22 cellular contexts compared by ENCODE assay signal in genomic region chr2:99201959-99202678, GRCh38. TPM values are rescaled to one million over a fixed set of nuclear protein-coding genes. Genes with fewer than 3 reads are reported as not detected.
DNase-seq lines count a peak whose midpoint lies in the region; ATAC-seq, FAIRE-seq and TF ChIP-seq lines count a peak whose summit lies in the region.
"Had no signal": no experiment of that assay in that cellular context is flagged by ENCODE, and none has a peak within 500 bp of the region (broad histone marks: within the 10 kb centered on the region; RNA-seq: fewer than 3 reads in every experiment).

No MANE protein-coding gene starts in this region.

- H3K36me3 Mint-ChIP-seq in CD4-positive, CD25-positive, alpha-beta regulatory T cell: peaks cover 18% of the 10 kb centered on the region
- peaks cover 0 to 11% (median 8%) of the 10 kb centered on the region in 3 donors for H3K36me3 Mint-ChIP-seq in naive thymus-derived CD8-positive, alpha-beta T cell

- H3K36me3 ChIP-seq in CD4-positive, CD25-positive, alpha-beta regulatory T cell (ENCODE audit: control insufficient read depth, insufficient read depth, low read length): peaks cover 5% of the 10 kb centered on the region
- H3K36me3 ChIP-seq in HCT116 (ENCODE audit: control insufficient read depth in 1 of 2, insufficient read depth in 2 of 2, low read length in 2 of 2) (peaks cover 0 to 4% of the 10 kb centered on the region in 2 experiments; a peak in 2 of 4 replicates), pancreas (peaks cover 0 to 5% (median 0%) of the 10 kb centered on the region in 3 donors)

- no TSS peak for BruUV-seq in HCT116 (replicated peaks; lab: Mats Ljungman, UMichigan)

- no peaks in the 10 kb centered on the region for H3K27me3 ChIP-seq in CD4-positive, CD25-positive, alpha-beta regulatory T cell (ENCODE audit: control insufficient read depth, insufficient read depth, low read length)
- H3K27me3 ChIP-seq in HCT116 (ENCODE audit: insufficient read depth, low read length) (no peaks in the 10 kb centered on the region), pancreas (no peaks in the 10 kb centered on the region)
- H3K27me3 ChIP-seq: esophagus squamous epithelium, left lung, testis had no signal

- DNase-seq in CD4-positive, CD25-positive, alpha-beta regulatory T cell: no peak
- DNase-seq in HCT116 (ENCODE audit: low read depth, low spot score) (no peak), choroid plexus epithelial cell (ENCODE audit: low read depth) (no peak), HT-29 (ENCODE audit: low spot score) (no peak), NCI-H226 (no peak), pancreas (no peak), UCSD-AML1 (lab: John Stamatoyannopoulos, UW; ENCODE audit: unreplicated experiment) (no peak)
- DNase-seq in naive thymus-derived CD8-positive, alpha-beta T cell: no peak
- DNase-seq: activated CD4-positive, alpha-beta T cell treated with anti-CD3 and anti-CD28 coated beads for 4 hours; activated T-cell treated with anti-CD3 and anti-CD28 coated beads, Interleukin-2, amount 50 U/mL, for 1 hour; anterior cingulate cortex; cortex of kidney; esophagus squamous epithelium; left lung; NCI-H1436 treated with DMSO at 0.1 percent for 48 hours; retina; testis had no signal

- CTCF ChIA-PET in HCT116 (lab: Charles Lee): no interaction called here

- H3K27me3 Mint-ChIP-seq in CD4-positive, CD25-positive, alpha-beta regulatory T cell: no peaks in the 10 kb centered on the region
- no peaks in the 10 kb centered on the region for H3K27me3 Mint-ChIP-seq in naive thymus-derived CD8-positive, alpha-beta T cell
- H3K27me3 Mint-ChIP-seq: natural killer cell treated with Interleukin-12 subunit alpha and Interleukin-12 subunit beta and Interleukin-15 and Interleukin-18, amount 100 ng/mL, for 72 hours had no signal

- FAIRE-seq in pancreas (lab: Jason Lieb, UNC): no peak
- FAIRE-seq: GM12892 had no signal

- no peak overlapping the region for H2AFZ ChIP-seq in HCT116 (ENCODE audit: low read depth, low read length, poor library complexity, severe bottlenecking)

- WGBS in pancreas, 2 donors: 86 to 95% methylated on average over 4 of the region's 4 CpGs

- TF ChIP-seq CTCF in HCT116 (IDR thresholded peaks at IDR 0.05 in 2 of 3, conservative IDR thresholded peaks at IDR 0.05 in 1 of 3; ENCODE audit: borderline replicate concordance in 1 of 3, insufficient read depth in 1 of 3, low read depth in 2 of 3, low read length in 2 of 3): peak in 2 of 3 experiments; percentile 15 to 29; a peak in 3 of 6 replicates
- peak; percentile 30 for TF ChIP-seq CTCF in choroid plexus epithelial cell (conservative IDR thresholded peaks at IDR 0.05; ENCODE audit: low read depth, low read length)
- no peak for TF ChIP-seq CTCF in pancreas (IDR thresholded peaks at IDR 0.05)

- no peak overlapping the region for H3K27ac ChIP-seq in CD4-positive, CD25-positive, alpha-beta regulatory T cell (ENCODE audit: insufficient read depth, low read length, poor library complexity, severe bottlenecking)
- H3K27ac ChIP-seq in HCT116 (ENCODE audit: low read depth, low read length) (no peak overlapping the region), pancreas (no peak overlapping the region)
- H3K27ac ChIP-seq: esophagus squamous epithelium, left lung, testis had no signal

- no peaks in the 10 kb centered on the region for H4K20me1 ChIP-seq in HCT116 (ENCODE audit: insufficient read depth)

- no peak for TF ChIP-seq RAD21 in HCT116 (IDR thresholded peaks at IDR 0.05; ENCODE audit: low read depth)

- no peak overlapping the region for H3K4me3 ChIP-seq in CD4-positive, CD25-positive, alpha-beta regulatory T cell (ENCODE audit: low read depth, low read length)
- no peak overlapping the region for H3K4me3 ChIP-seq in HCT116 (replicated peaks in 1 of 2; ENCODE audit: low read depth in 1 of 2, low read length in 2 of 2)
- H3K4me3 ChIP-seq in choroid plexus epithelial cell (ENCODE audit: low read depth, low read length): no peak overlapping the region
- no peak overlapping the region for H3K4me3 ChIP-seq in pancreas
- H3K4me3 ChIP-seq: esophagus squamous epithelium, left lung, testis had no signal

- no peaks in the 10 kb centered on the region for H3K9me3 ChIP-seq in CD4-positive, CD25-positive, alpha-beta regulatory T cell (ENCODE audit: control insufficient read depth in 2 of 2, low read length in 2 of 2)
- no peaks in the 10 kb centered on the region for H3K9me3 ChIP-seq in HCT116 (ENCODE audit: control insufficient read depth in 1 of 2, insufficient read depth in 1 of 2, low read depth in 1 of 2, low read length in 2 of 2)
- H3K9me3 ChIP-seq in pancreas: no peaks in the 10 kb centered on the region
- H3K9me3 ChIP-seq: testis had no signal

- H3K27ac Mint-ChIP-seq in CD4-positive, CD25-positive, alpha-beta regulatory T cell: peak overlapping the region in 2 of 3 donors; percentile 6 to 76
- peak overlapping the region in 8 of 10 donors; percentile 2 to 87 (median 63) for H3K27ac Mint-ChIP-seq in naive thymus-derived CD8-positive, alpha-beta T cell
- H3K27ac Mint-ChIP-seq: natural killer cell treated with Interleukin-12 subunit alpha and Interleukin-12 subunit beta and Interleukin-15 and Interleukin-18, amount 100 ng/mL, for 72 hours; T-helper 1 cell treated with Interleukin-12 subunit alpha and Interleukin-12 subunit beta and Interleukin-4 antibody, amounts not matched to agents 30 μg/mL and 1 μg/mL, for 36 hours had no signal

- no peak overlapping the region for H3K4me2 ChIP-seq in HCT116 (ENCODE audit: low read length)

- TF ChIP-seq POLR2A in HCT116 (IDR thresholded peaks at IDR 0.05; ENCODE audit: borderline replicate concordance, extremely low read depth, insufficient read depth, insufficient read length): no peak

- no peaks in the 10 kb centered on the region for H3K9me2 ChIP-seq in HCT116 (ENCODE audit: insufficient read depth)

- no peak overlapping the region for H3K9ac ChIP-seq in HCT116 (ENCODE audit: low read length)

- RAD21 ChIA-PET in HCT116 (lab: Charles Lee; ENCODE audit: low non-redundant PET in 1 of 2, low total read pairs in 2 of 2, uncharacterized antibody in 2 of 2, unreplicated experiment in 2 of 2): no interaction called here

- H3K79me2 ChIP-seq in HCT116 (ENCODE audit: insufficient read depth, low read length): no peaks in the 10 kb centered on the region

- H3K9me3 Mint-ChIP-seq in CD4-positive, CD25-positive, alpha-beta regulatory T cell: peaks cover 0 to 4% (median 0%) of the 10 kb centered on the region in 7 donors
- peaks cover 0 to 3% (median 0%) of the 10 kb centered on the region in 9 donors for H3K9me3 Mint-ChIP-seq in naive thymus-derived CD8-positive, alpha-beta T cell
- H3K9me3 Mint-ChIP-seq: natural killer cell treated with Interleukin-12 subunit alpha and Interleukin-12 subunit beta and Interleukin-15 and Interleukin-18, amount 100 ng/mL, for 72 hours had no signal

- H3K4me3 Mint-ChIP-seq in CD4-positive, CD25-positive, alpha-beta regulatory T cell: no peak overlapping the region
- H3K4me3 Mint-ChIP-seq in naive thymus-derived CD8-positive, alpha-beta T cell: no peak overlapping the region
- H3K4me3 Mint-ChIP-seq: natural killer cell treated with Interleukin-12 subunit alpha and Interleukin-12 subunit beta and Interleukin-15 and Interleukin-18, amount 100 ng/mL, for 72 hours; T-helper 1 cell treated with Interleukin-12 subunit alpha and Interleukin-12 subunit beta and Interleukin-4 antibody, amounts not matched to agents 30 μg/mL and 1 μg/mL, for 36 hours had no signal

- ATAC-seq in CD4-positive, CD25-positive, alpha-beta regulatory T cell (ENCODE audit: low read depth in 2 of 2): no peak
- ATAC-seq in HCT116 (peak; percentile 54; the same call in 1 of the 2 replicates), pancreas (no peak)
- no peak for ATAC-seq in naive thymus-derived CD8-positive, alpha-beta T cell
- ATAC-seq: left lung; natural killer cell treated with Interleukin-12 subunit alpha and Interleukin-12 subunit beta and Interleukin-15 and Interleukin-18, amount 100 ng/mL, for 72 hours had no signal

- no peaks in the 10 kb centered on the region for H3K4me1 ChIP-seq in CD4-positive, CD25-positive, alpha-beta regulatory T cell (ENCODE audit: control insufficient read depth, insufficient read depth, low read length, poor library complexity, severe bottlenecking)
- H3K4me1 ChIP-seq in HCT116 (ENCODE audit: control insufficient read depth in 1 of 2, insufficient read depth in 2 of 2, low read length in 2 of 2) (no peaks in the 10 kb centered on the region), pancreas (no peaks in the 10 kb centered on the region)
- H3K4me1 ChIP-seq: left lung, testis had no signal

- POLR2A ChIA-PET in HCT116 (lab: Charles Lee): no interaction called here
- POLR2A ChIA-PET in naive thymus-derived CD8-positive, alpha-beta T cell (lab: Charles Lee): no interaction called here

- intact Hi-C loops in HCT116 (cut with micrococcal nuclease): no loop called here
- intact Hi-C loops in pancreas (cut with DNase I): no loop called here

- peaks cover 0 to 3% (median under 1%) of the 10 kb centered on the region in 4 donors for H3K4me1 Mint-ChIP-seq in CD4-positive, CD25-positive, alpha-beta regulatory T cell
- H3K4me1 Mint-ChIP-seq in naive thymus-derived CD8-positive, alpha-beta T cell: peaks cover 0 to 3% (median 0%) of the 10 kb centered on the region in 4 donors

RNA-seq across cellular contexts. Expression of gene MRPL30, which starts 21.1 kb away (rescaled TPM):
- total RNA-seq in CD4-positive, CD25-positive, alpha-beta regulatory T cell: 13.9 TPM
- 10 to 100 TPM; 15.8 to 19.8 (median 17.2) TPM for polyA plus RNA-seq in CD4-positive, CD25-positive, alpha-beta regulatory T cell
- total RNA-seq in HCT116 (2021; ENCODE audit: unreplicated experiment) (38.1 TPM), pancreas (10 to 100 TPM in 5 of 6 donors, 1 to 10 TPM in 1; 8.8 to 14.8 (median 12.2) TPM)
- 16.2 and 21.1 TPM in 2 replicates for polyA plus RNA-seq in HCT116 (2012)
- total RNA-seq in naive thymus-derived CD8-positive, alpha-beta T cell: 10 to 100 TPM; 20.7 to 21.2 TPM
- 10 to 100 TPM; 19.1 to 23.5 (median 20.4) TPM for polyA plus RNA-seq in naive thymus-derived CD8-positive, alpha-beta T cell
- total RNA-seq in HT-29 (2014; rRNA removed; shearing (Covaris generic)): 23.5 and 26.2 TPM in 2 replicates
- polyA plus RNA-seq in pancreas: 10 to 100 TPM in 1 of 2 donors, 1 to 10 TPM in 1; 9.4 to 11.6 TPM

RNA-seq across cellular contexts. Expression of gene MITD1, which starts 21.3 kb away (rescaled TPM):
- total RNA-seq in CD4-positive, CD25-positive, alpha-beta regulatory T cell: 32.1 TPM
- polyA plus RNA-seq in CD4-positive, CD25-positive, alpha-beta regulatory T cell: 10 to 100 TPM; 49.8 to 69.1 (median 52.8) TPM
- total RNA-seq in HCT116 (2021; ENCODE audit: unreplicated experiment): 20.7 TPM
- polyA plus RNA-seq in HCT116 (2012): 12.4 and 13.3 TPM in 2 replicates
- total RNA-seq in naive thymus-derived CD8-positive, alpha-beta T cell: 10 to 100 TPM; 63.4 to 66.5 TPM
- 10 to 100 TPM; 40.4 to 49.0 (median 43.8) TPM for polyA plus RNA-seq in naive thymus-derived CD8-positive, alpha-beta T cell
- 14.5 and 15.5 TPM in 2 replicates for total RNA-seq in HT-29 (2014; rRNA removed; shearing (Covaris generic))
- 10 to 100 TPM in 1 of 6 donors, 1 to 10 TPM in 5; 5.6 to 13.9 (median 7.5) TPM for total RNA-seq in pancreas
- polyA plus RNA-seq in pancreas: 10 to 100 TPM; 20.7 to 27.0 TPM

RNA-seq across cellular contexts. Expression of gene LIPT1, which starts 47.4 kb away (rescaled TPM):
- total RNA-seq in CD4-positive, CD25-positive, alpha-beta regulatory T cell: 11.5 TPM
- polyA plus RNA-seq in CD4-positive, CD25-positive, alpha-beta regulatory T cell: 10 to 100 TPM; 17.2 to 27.4 (median 25.6) TPM
- 8.5 TPM for total RNA-seq in HCT116 (2021; ENCODE audit: unreplicated experiment)
- polyA plus RNA-seq in HCT116 (2012): 4.5 and 6.3 TPM in 2 replicates
- 10 to 100 TPM; 24.7 to 26.2 TPM for total RNA-seq in naive thymus-derived CD8-positive, alpha-beta T cell
- 10 to 100 TPM; 19.0 to 26.9 (median 22.0) TPM for polyA plus RNA-seq in naive thymus-derived CD8-positive, alpha-beta T cell
- 2.8 and 6.4 TPM in 2 replicates for total RNA-seq in HT-29 (2014; rRNA removed; shearing (Covaris generic))
- total RNA-seq in pancreas: 1 to 10 TPM; 3.1 to 4.2 (median 3.8) TPM
- 10 to 100 TPM in 1 of 2 donors, 1 to 10 TPM in 1; 7.0 to 10.5 TPM for polyA plus RNA-seq in pancreas

RNA-seq across cellular contexts. Expression of gene TSGA10, which starts 47.4 kb away (rescaled TPM):
- 7.7 TPM for total RNA-seq in CD4-positive, CD25-positive, alpha-beta regulatory T cell
- 10 to 100 TPM in 3 of 4 donors, 1 to 10 TPM in 1; 9.1 to 17.2 (median 14.6) TPM for polyA plus RNA-seq in CD4-positive, CD25-positive, alpha-beta regulatory T cell
- total RNA-seq in HCT116 (2021; ENCODE audit: unreplicated experiment) (6.6 TPM), pancreas (1 to 10 TPM; 3.9 to 8.0 (median 6.5) TPM)
- polyA plus RNA-seq in HCT116 (2012): 2.8 and 3.6 TPM in 2 replicates
- 10 to 100 TPM; 23.8 to 32.1 TPM for total RNA-seq in naive thymus-derived CD8-positive, alpha-beta T cell
- polyA plus RNA-seq in naive thymus-derived CD8-positive, alpha-beta T cell: 10 to 100 TPM; 22.5 to 26.4 (median 24.1) TPM
- total RNA-seq in HT-29 (2014; rRNA removed; shearing (Covaris generic)): 5.5 and 8.4 TPM in 2 replicates
- 10 to 100 TPM in 1 of 2 donors, 1 to 10 TPM in 1; 3.5 to 10.1 TPM for polyA plus RNA-seq in pancreas

RNA-seq across cellular contexts. Expression of gene LYG2, which starts 53.3 kb away (rescaled TPM):
- not detected for total RNA-seq in CD4-positive, CD25-positive, alpha-beta regulatory T cell
- polyA plus RNA-seq in CD4-positive, CD25-positive, alpha-beta regulatory T cell: not detected
- total RNA-seq in HCT116 (2021; ENCODE audit: unreplicated experiment) (0.27 TPM), pancreas (not detected)
- polyA plus RNA-seq in HCT116 (2012): 0.30 and 0.37 TPM in 2 replicates
- total RNA-seq in naive thymus-derived CD8-positive, alpha-beta T cell: not detected
- not detected for polyA plus RNA-seq in naive thymus-derived CD8-positive, alpha-beta T cell
- not detected in 2 replicates for total RNA-seq in HT-29 (2014; rRNA removed; shearing (Covaris generic))
- under 1 TPM in 1 of 2 donors, not detected in 1; 0.16 TPM for polyA plus RNA-seq in pancreas
- total RNA-seq: esophagus squamous epithelium; G401; H4; left lung; natural killer cell treated with Interleukin-12 subunit alpha and Interleukin-12 subunit beta and Interleukin-15 and Interleukin-18, amount 100 ng/mL, for 72 hours had no signal

Comparison
In these comparisons a context has a peak if more than half of its experiments do, and no peak if none do; other contexts are left out.
1. CTCF ChIP-seq: peak in HCT116 (2 of 3) and choroid plexus epithelial cell (single experiment); none in pancreas (0 of 4).